25 cellular contexts compared by ENCODE assay signal in genomic region chr2:139271149-139271548, GRCh38.
"Had no signal": no experiment of that assay in that cellular context is flagged by ENCODE, and none has a peak within 500 bp of the region (broad histone marks: within the 10 kb centered on the region; RNA-seq: fewer than 3 reads in every experiment).

No MANE protein-coding gene starts in this region.

- H3K4me3 Mint-ChIP-seq: activated CD4-positive, alpha-beta memory T cell treated with anti-CD3 and anti-CD28 coated beads, Interleukin-2, amount 10 ng/mL, durations not matched to agents 7 days and 5 days; activated CD4-positive, alpha-beta T cell treated with anti-CD3 and anti-CD28 coated beads for 36 hours; activated naive CD4-positive, alpha-beta T cell treated with anti-CD3 and anti-CD28 coated beads for 36 hours; activated naive CD8-positive, alpha-beta T cell; activated T-helper 17 cell treated with anti-CD3 and anti-CD28 coated beads, Interleukin-2, amount 50 U/mL, for 72 hours; brain; central memory CD8-positive, alpha-beta T cell had no signal

- H3K27ac Mint-ChIP-seq: activated CD4-positive, alpha-beta memory T cell treated with anti-CD3 and anti-CD28 coated beads, Interleukin-2, amount 10 ng/mL, durations not matched to agents 7 days and 5 days; activated CD4-positive, alpha-beta T cell treated with anti-CD3 and anti-CD28 coated beads for 36 hours; activated naive CD4-positive, alpha-beta T cell treated with anti-CD3 and anti-CD28 coated beads for 36 hours; activated naive CD8-positive, alpha-beta T cell; activated T-helper 17 cell treated with anti-CD3 and anti-CD28 coated beads, Interleukin-2, amount 50 U/mL, for 72 hours; brain had no signal

- H3K27me3 ChIP-seq: Peyer's patch had no signal

- H3K9ac ChIP-seq: SK-N-SH had no signal

- H3K9me3 Mint-ChIP-seq: brain had no signal

- H3K4me3 ChIP-seq: Peyer's patch, SJCRH30 had no signal

- H3K36me3 Mint-ChIP-seq: activated naive CD8-positive, alpha-beta T cell; brain had no signal

- H3K27me3 Mint-ChIP-seq: activated CD4-positive, alpha-beta memory T cell treated with anti-CD3 and anti-CD28 coated beads, Interleukin-2, amount 10 ng/mL, durations not matched to agents 7 days and 5 days; activated CD4-positive, alpha-beta T cell treated with anti-CD3 and anti-CD28 coated beads for 36 hours; activated naive CD8-positive, alpha-beta T cell; activated T-helper 17 cell treated with anti-CD3 and anti-CD28 coated beads, Interleukin-2, amount 50 U/mL, for 72 hours; central memory CD8-positive, alpha-beta T cell had no signal

- H3K36me3 ChIP-seq: Peyer's patch, SJCRH30, WERI-Rb-1 had no signal

- H3K4me2 ChIP-seq: SK-N-SH had no signal

- H3K27ac ChIP-seq: Peyer's patch, RWPE1, SJCRH30, WERI-Rb-1 had no signal

- H3K4me1 Mint-ChIP-seq: activated CD4-positive, alpha-beta memory T cell treated with anti-CD3 and anti-CD28 coated beads, Interleukin-2, amount 10 ng/mL, durations not matched to agents 7 days and 5 days; activated CD4-positive, alpha-beta T cell treated with anti-CD3 and anti-CD28 coated beads for 36 hours; activated T-helper 17 cell treated with anti-CD3 and anti-CD28 coated beads, Interleukin-2, amount 50 U/mL, for 72 hours; brain; central memory CD8-positive, alpha-beta T cell had no signal

- H3K9me3 ChIP-seq: Peyer's patch, SJCRH30, SK-N-SH had no signal

- DNase-seq: activated CD4-positive, alpha-beta memory T cell treated with anti-CD3 and anti-CD28 coated beads, Interleukin-2, amount 10 ng/mL, durations not matched to agents 7 days and 5 days; activated CD4-positive, alpha-beta T cell treated with anti-CD3 and anti-CD28 coated beads for 36 hours; activated CD4-positive, alpha-beta T cell treated with anti-CD3 and anti-CD28 coated beads, Interleukin-2, amount 50 U/mL, for 1 hour; activated gamma-delta T cell; activated naive CD4-positive, alpha-beta T cell treated with anti-CD3 and anti-CD28 coated beads for 36 hours; activated T-cell treated with anti-CD3 and anti-CD28 coated beads for 4 hours; activated T-cell treated with anti-CD3 and anti-CD28 coated beads, Interleukin-2, amount 50 U/mL, for 48 hours; Kasumi-1; NCI-H1436; NCI-H187 treated with DMSO at 0.1 percent for 48 hours; NCI-H2081 treated with DMSO at 0.1 percent for 48 hours; NCI-H2227 treated with DMSO at 0.1 percent for 48 hours; NCI-H510A; NCI-H526 treated with DMSO at 0.1 percent for 48 hours; Peyer's patch; Right ventricle myocardium superior; SJCRH30; SK-N-SH; T-helper 1 cell; WERI-Rb-1 had no signal

- H3K4me1 ChIP-seq: Peyer's patch, SJCRH30 had no signal

- ATAC-seq: activated CD4-positive, alpha-beta T cell treated with anti-CD3 and anti-CD28 coated beads for 36 hours; activated T-helper 17 cell treated with anti-CD3 and anti-CD28 coated beads, Interleukin-2, amount 50 U/mL, for 72 hours had no signal
